14 cellular contexts compared by ENCODE assay signal in the genomic region with DNA sequence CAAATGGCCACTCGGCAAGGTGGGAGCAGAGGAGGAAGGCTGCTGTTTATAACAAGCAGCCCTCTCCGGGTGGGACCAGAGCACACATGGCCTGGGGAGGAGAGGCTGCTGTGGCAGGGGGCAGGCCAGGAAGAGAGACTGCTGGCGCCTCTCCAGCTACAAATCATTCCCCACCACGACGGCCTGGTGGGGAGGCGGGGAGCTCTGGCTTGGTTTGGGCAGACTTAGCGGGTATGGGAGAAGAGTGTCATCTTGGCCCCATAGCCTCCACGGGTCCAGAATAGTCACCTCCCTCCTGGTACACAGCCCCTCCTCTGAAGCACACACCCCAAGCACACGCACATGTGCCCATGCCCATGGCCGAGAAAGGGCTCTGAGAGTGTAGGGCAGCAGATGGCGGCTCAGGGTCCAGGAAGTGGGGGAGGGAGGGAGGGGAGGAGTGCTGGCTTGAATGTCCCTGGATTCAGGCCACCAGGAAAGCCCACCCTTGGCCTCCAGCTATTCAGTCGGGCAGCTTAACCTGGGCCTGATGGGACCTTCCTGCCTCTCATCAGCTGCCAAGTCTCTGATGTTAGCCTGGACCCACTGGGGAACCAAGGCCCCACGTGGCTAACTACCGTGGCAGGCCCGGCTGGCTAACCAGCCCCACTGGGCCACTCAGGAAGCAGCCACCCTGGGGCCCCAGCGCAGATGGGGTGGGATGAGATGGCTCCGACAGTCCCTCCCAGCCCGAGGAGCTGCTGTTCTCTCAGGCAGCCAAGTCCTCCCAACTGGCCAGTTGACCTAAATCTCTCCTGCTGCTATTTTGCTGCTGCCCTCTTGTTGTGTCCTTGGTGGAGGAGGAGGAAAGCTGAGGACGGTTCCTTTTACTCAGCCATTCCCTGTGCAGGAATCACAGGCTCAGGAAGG. TPM values are rescaled to one million over a fixed set of nuclear protein-coding genes. Genes with fewer than 3 reads are reported as not detected.
DNase-seq lines count a peak whose midpoint lies in the region; ATAC-seq and FAIRE-seq lines count a peak whose summit lies in the region.
"Had no signal": no experiment of that assay in that cellular context is flagged by ENCODE, and none has a peak within 500 bp of the region (broad histone marks: within the 10 kb centered on the region; RNA-seq: fewer than 3 reads in every experiment).

No MANE protein-coding gene starts in this region.

- no peak for ATAC-seq in activated naive CD8-positive, alpha-beta T cell treated with anti-CD3 and anti-CD28 coated beads, Interleukin-2, amount 50 U/mL, for 24 hours
- no peak for ATAC-seq in stimulated activated effector memory CD8-positive, alpha-beta T cell treated with anti-CD3 and anti-CD28 coated beads, Interleukin-12 subunit alpha, Interleukin-12 subunit beta, amount 100 ng/mL, for 72 hours
- no peak for ATAC-seq in stimulated activated naive CD8-positive, alpha-beta T cell treated with anti-CD3 and anti-CD28 coated beads, Interleukin-15, Interleukin-2, amounts not matched to agents 100 U/mL and 50 U/mL, for 24 hours
- ATAC-seq: naive thymus-derived CD8-positive, alpha-beta T cell had no signal

- FAIRE-seq in urothelium cell line (lab: Jason Lieb, UNC), result no peak

- H3K36me3 Mint-ChIP-seq in activated naive CD8-positive, alpha-beta T cell treated with anti-CD3 and anti-CD28 coated beads for 36 hours, result peaks cover 18% of the 10 kb centered on the region
- H3K36me3 Mint-ChIP-seq in activated naive CD8-positive, alpha-beta T cell treated with anti-CD3 and anti-CD28 coated beads, Interleukin-2, amount 50 U/mL, for 24 hours (ENCODE audit: low read depth), result peaks cover 30% of the 10 kb centered on the region
- peaks cover 81% of the 10 kb centered on the region for H3K36me3 Mint-ChIP-seq in stimulated activated effector memory CD8-positive, alpha-beta T cell treated with anti-CD3 and anti-CD28 coated beads, Interleukin-12 subunit alpha, Interleukin-12 subunit beta, amount 100 ng/mL, for 72 hours
- H3K36me3 Mint-ChIP-seq: immature natural killer cell; naive thymus-derived CD8-positive, alpha-beta T cell had no signal

- DNase-seq in activated naive CD8-positive, alpha-beta T cell treated with anti-CD3 and anti-CD28 coated beads for 36 hours, result no peak
- DNase-seq in activated naive CD8-positive, alpha-beta T cell treated with anti-CD3 and anti-CD28 coated beads, Interleukin-2, amount 50 U/mL, for 24 hours, result no peak
- DNase-seq in NCI-H524 (lab: John Stamatoyannopoulos, UW) (peak; percentile 87 to 89), NCI-H146 (lab: John Stamatoyannopoulos, UW) (no peak), urothelium cell line (ENCODE audit: low spot score) (no peak)
- no peak for DNase-seq in stimulated activated effector memory CD8-positive, alpha-beta T cell treated with anti-CD3 and anti-CD28 coated beads, Interleukin-12 subunit alpha, Interleukin-12 subunit beta, amount 100 ng/mL, for 72 hours (ENCODE audit: low spot score in 2 of 2)
- no peak for DNase-seq in stimulated activated naive CD8-positive, alpha-beta T cell treated with anti-CD3 and anti-CD28 coated beads, Interleukin-15, Interleukin-2, amounts not matched to agents 100 U/mL and 50 U/mL, for 24 hours
- DNase-seq: activated gamma-delta T cell; AML-193; GDM1; immature natural killer cell; naive thymus-derived CD8-positive, alpha-beta T cell; NCI-H187 had no signal

- no peaks in the 10 kb centered on the region for H3K9me3 Mint-ChIP-seq in activated naive CD8-positive, alpha-beta T cell treated with anti-CD3 and anti-CD28 coated beads for 36 hours
- H3K9me3 Mint-ChIP-seq in activated naive CD8-positive, alpha-beta T cell treated with anti-CD3 and anti-CD28 coated beads, Interleukin-2, amount 50 U/mL, for 24 hours, result no peaks in the 10 kb centered on the region
- no peaks in the 10 kb centered on the region for H3K9me3 Mint-ChIP-seq in stimulated activated effector memory CD8-positive, alpha-beta T cell treated with anti-CD3 and anti-CD28 coated beads, Interleukin-12 subunit alpha, Interleukin-12 subunit beta, amount 100 ng/mL, for 72 hours
- H3K9me3 Mint-ChIP-seq: immature natural killer cell; naive thymus-derived CD8-positive, alpha-beta T cell had no signal

- no peak overlapping the region for H3K4me3 Mint-ChIP-seq in activated naive CD8-positive, alpha-beta T cell treated with anti-CD3 and anti-CD28 coated beads for 36 hours
- no peak overlapping the region for H3K4me3 Mint-ChIP-seq in activated naive CD8-positive, alpha-beta T cell treated with anti-CD3 and anti-CD28 coated beads, Interleukin-2, amount 50 U/mL, for 24 hours
- H3K4me3 Mint-ChIP-seq in stimulated activated effector memory CD8-positive, alpha-beta T cell treated with anti-CD3 and anti-CD28 coated beads, Interleukin-12 subunit alpha, Interleukin-12 subunit beta, amount 100 ng/mL, for 72 hours, result no peak overlapping the region
- H3K4me3 Mint-ChIP-seq: immature natural killer cell; naive thymus-derived CD8-positive, alpha-beta T cell had no signal

- H3K27ac Mint-ChIP-seq in activated naive CD8-positive, alpha-beta T cell treated with anti-CD3 and anti-CD28 coated beads for 36 hours, result peak overlapping the region; percentile 34
- H3K27ac Mint-ChIP-seq in activated naive CD8-positive, alpha-beta T cell treated with anti-CD3 and anti-CD28 coated beads, Interleukin-2, amount 50 U/mL, for 24 hours, result no peak overlapping the region
- peak overlapping the region; percentile 33 for H3K27ac Mint-ChIP-seq in stimulated activated effector memory CD8-positive, alpha-beta T cell treated with anti-CD3 and anti-CD28 coated beads, Interleukin-12 subunit alpha, Interleukin-12 subunit beta, amount 100 ng/mL, for 72 hours

- H3K27me3 Mint-ChIP-seq in activated naive CD8-positive, alpha-beta T cell treated with anti-CD3 and anti-CD28 coated beads for 36 hours, result no peaks in the 10 kb centered on the region
- no peaks in the 10 kb centered on the region for H3K27me3 Mint-ChIP-seq in activated naive CD8-positive, alpha-beta T cell treated with anti-CD3 and anti-CD28 coated beads, Interleukin-2, amount 50 U/mL, for 24 hours
- H3K27me3 Mint-ChIP-seq: naive thymus-derived CD8-positive, alpha-beta T cell had no signal

- H3K4me1 Mint-ChIP-seq in activated naive CD8-positive, alpha-beta T cell treated with anti-CD3 and anti-CD28 coated beads for 36 hours, result peaks cover 4% of the 10 kb centered on the region
- peaks cover 2% of the 10 kb centered on the region for H3K4me1 Mint-ChIP-seq in activated naive CD8-positive, alpha-beta T cell treated with anti-CD3 and anti-CD28 coated beads, Interleukin-2, amount 50 U/mL, for 24 hours
- peaks cover 32% of the 10 kb centered on the region for H3K4me1 Mint-ChIP-seq in stimulated activated effector memory CD8-positive, alpha-beta T cell treated with anti-CD3 and anti-CD28 coated beads, Interleukin-12 subunit alpha, Interleukin-12 subunit beta, amount 100 ng/mL, for 72 hours

- H3K27ac ChIP-seq in cingulate gyrus (ENCODE audit: low read depth, low read length), result peak overlapping the region; percentile 60

RNA-seq across cellular contexts. Expression of gene LRP8, which starts 10.9 kb away (rescaled TPM):
- total RNA-seq in activated naive CD8-positive, alpha-beta T cell treated with anti-CD3 and anti-CD28 coated beads for 36 hours, result 10 to 100 TPM; 42.3 to 47.7 TPM

Comparison
In these comparisons a context has a peak if more than half of its experiments do, and no peak if none do; other contexts are left out.
1. DNase-seq: peak in NCI-H524 (2 of 2); none in activated naive CD8-positive, alpha-beta T cell treated with anti-CD3 and anti-CD28 coated beads for 36 hours (single experiment), activated naive CD8-positive, alpha-beta T cell treated with anti-CD3 and anti-CD28 coated beads, Interleukin-2, amount 50 U/mL, for 24 hours (single experiment), stimulated activated effector memory CD8-positive, alpha-beta T cell treated with anti-CD3 and anti-CD28 coated beads, Interleukin-12 subunit alpha, Interleukin-12 subunit beta, amount 100 ng/mL, for 72 hours (0 of 2), NCI-H146 (single experiment), urothelium cell line (single experiment) and stimulated activated naive CD8-positive, alpha-beta T cell treated with anti-CD3 and anti-CD28 coated beads, Interleukin-15, Interleukin-2, amounts not matched to agents 100 U/mL and 50 U/mL, for 24 hours (single experiment).